ENCODE assay signal across 20 cellular contexts in genomic region chr3:11120091-11120845, GRCh38. TPM values are rescaled to one million over a fixed set of nuclear protein-coding genes. Genes with fewer than 3 reads are reported as not detected.
A peak's percentile ranks its signal among the peaks of the same experiment; 100 is the strongest.
DNase-seq lines count a peak whose midpoint lies in the region; ATAC-seq and TF ChIP-seq lines count a peak whose summit lies in the region.
"Had no signal": no experiment of that assay in that cellular context is flagged by ENCODE, and none has a peak within 500 bp of the region (broad histone marks: within the 10 kb centered on the region; RNA-seq: fewer than 3 reads in every experiment).

No MANE protein-coding gene starts in this region.

- H3K27ac Mint-ChIP-seq in activated CD4-positive, alpha-beta T cell treated with anti-CD3 and anti-CD28 coated beads, Interleukin-2, amount 10 ng/mL, durations not matched to agents 24 days and 14 days = no peak overlapping the region
- H3K27ac Mint-ChIP-seq: naive B cell had no signal

- no peak for TF ChIP-seq POLR2A in erythroblast (IDR thresholded peaks at IDR 0.05; ENCODE audit: low read length)

- no peak overlapping the region for H3K4me3 Mint-ChIP-seq in activated CD4-positive, alpha-beta T cell treated with anti-CD3 and anti-CD28 coated beads, Interleukin-2, amount 10 ng/mL, durations not matched to agents 24 days and 14 days

- peak; percentile 14 for ATAC-seq in upper lobe of right lung
- ATAC-seq: activated CD4-positive, CD25-positive, alpha-beta regulatory T cell treated with anti-CD3 and anti-CD28 coated beads, Interleukin-2, amount 50 U/mL, for 24 hours had no signal

- DNase-seq in activated CD4-positive, alpha-beta T cell treated with anti-CD3 and anti-CD28 coated beads, Interleukin-2, amount 10 ng/mL, durations not matched to agents 24 days and 14 days = peak; percentile 34
- DNase-seq in activated CD4-positive, alpha-beta T cell treated with anti-CD3 and anti-CD28 coated beads, Interleukin-2, amount 50 U/mL, for 4 hours = no peak
- DNase-seq in astrocyte of the spinal cord (ENCODE audit: low read depth, low spot score) (peak; percentile 92), hepatic stellate cell (ENCODE audit: low spot score) (peak; percentile 42), upper lobe of right lung (no peak), D341Med (ENCODE audit: low spot score) (no peak), erythroblast (lab: John Stamatoyannopoulos, UW) (no peak)
- DNase-seq in effector CD4-positive, alpha-beta T cell = no peak
- DNase-seq: activated effector memory CD4-positive, alpha-beta T cell treated with anti-CD3 and anti-CD28 coated beads, Interleukin-2, amount 50 U/mL, for 16 hours; adrenal gland; DMS 273 treated with DMSO at 0.1 percent for 48 hours; GDM1; Karpas-422; naive B cell; OCI-M1; ovary; stimulated activated CD4-positive, alpha-beta T cell treated with anti-CD3 and anti-CD28 coated beads, Interleukin-4, amount 100 ng/mL, for 24 hours had no signal

- no peaks in the 10 kb centered on the region for H3K36me3 ChIP-seq in upper lobe of right lung
- H3K36me3 ChIP-seq: adrenal gland, ovary, SJSA1 had no signal

- intact Hi-C loops in activated CD4-positive, alpha-beta T cell treated with anti-CD3 and anti-CD28 coated beads, Interleukin-2, amount 10 ng/mL, durations not matched to agents 24 days and 14 days (cut with micrococcal nuclease) = no loop called here
- intact Hi-C loops in upper lobe of right lung (cut with DNase I) = no loop called here

- in situ Hi-C loops in astrocyte of the spinal cord (cut with HindIII; ENCODE audit: low sequenced_read_pairs) = no loop called here

- no peaks in the 10 kb centered on the region for H3K9me3 ChIP-seq in upper lobe of right lung
- H3K9me3 ChIP-seq: adrenal gland, SJSA1 had no signal

- no peaks in the 10 kb centered on the region for H3K36me3 Mint-ChIP-seq in activated CD4-positive, alpha-beta T cell treated with anti-CD3 and anti-CD28 coated beads, Interleukin-2, amount 10 ng/mL, durations not matched to agents 24 days and 14 days (ENCODE audit: low read depth)

- no peaks in the 10 kb centered on the region for H3K4me1 ChIP-seq in upper lobe of right lung
- H3K4me1 ChIP-seq: adrenal gland had no signal

- H3K9me3 Mint-ChIP-seq in activated CD4-positive, alpha-beta T cell treated with anti-CD3 and anti-CD28 coated beads, Interleukin-2, amount 10 ng/mL, durations not matched to agents 24 days and 14 days = peaks cover 5% of the 10 kb centered on the region

- H3K4me1 Mint-ChIP-seq in activated CD4-positive, alpha-beta T cell treated with anti-CD3 and anti-CD28 coated beads, Interleukin-2, amount 10 ng/mL, durations not matched to agents 24 days and 14 days = no peaks in the 10 kb centered on the region
- H3K4me1 Mint-ChIP-seq: naive B cell had no signal

- TF ChIP-seq CTCF in astrocyte of the spinal cord (IDR thresholded peaks at IDR 0.05; ENCODE audit: low read depth, low read length) (no peak), upper lobe of right lung (IDR thresholded peaks at IDR 0.05) (no peak)

- H3K4me3 ChIP-seq in astrocyte of the spinal cord (ENCODE audit: low read depth, low read length) (no peak overlapping the region), upper lobe of right lung (no peak overlapping the region)
- H3K4me3 ChIP-seq: adrenal gland, ovary, SJSA1 had no signal

- peaks cover 20% of the 10 kb centered on the region for H3K27me3 Mint-ChIP-seq in activated CD4-positive, alpha-beta T cell treated with anti-CD3 and anti-CD28 coated beads, Interleukin-2, amount 10 ng/mL, durations not matched to agents 24 days and 14 days

- H3K27ac ChIP-seq in upper lobe of right lung = no peak overlapping the region
- H3K27ac ChIP-seq: 22Rv1, adrenal gland, ovary, SJSA1 had no signal

- no peaks in the 10 kb centered on the region for H3K27me3 ChIP-seq in upper lobe of right lung
- H3K27me3 ChIP-seq: adrenal gland, ovary, SJSA1 had no signal

RNA-seq across cellular contexts. Expression of gene HRH1, which starts 34.0 kb away (rescaled TPM):
- total RNA-seq in activated CD4-positive, alpha-beta T cell treated with anti-CD3 and anti-CD28 coated beads, Interleukin-2, amount 10 ng/mL, durations not matched to agents 24 days and 14 days = 0.42 and 0.52 TPM in 2 replicates
- 12.0 TPM for total RNA-seq in upper lobe of right lung

Comparison
In these comparisons a context has a peak if more than half of its experiments do, and no peak if none do; other contexts are left out.
1. DNase-seq: peak in activated CD4-positive, alpha-beta T cell treated with anti-CD3 and anti-CD28 coated beads, Interleukin-2, amount 10 ng/mL, durations not matched to agents 24 days and 14 days (single experiment), astrocyte of the spinal cord (single experiment) and hepatic stellate cell (single experiment); none in activated CD4-positive, alpha-beta T cell treated with anti-CD3 and anti-CD28 coated beads, Interleukin-2, amount 50 U/mL, for 4 hours (0 of 2), upper lobe of right lung (single experiment), D341Med (single experiment), effector CD4-positive, alpha-beta T cell (single experiment) and erythroblast (0 of 2).